In the genomic region with DNA sequence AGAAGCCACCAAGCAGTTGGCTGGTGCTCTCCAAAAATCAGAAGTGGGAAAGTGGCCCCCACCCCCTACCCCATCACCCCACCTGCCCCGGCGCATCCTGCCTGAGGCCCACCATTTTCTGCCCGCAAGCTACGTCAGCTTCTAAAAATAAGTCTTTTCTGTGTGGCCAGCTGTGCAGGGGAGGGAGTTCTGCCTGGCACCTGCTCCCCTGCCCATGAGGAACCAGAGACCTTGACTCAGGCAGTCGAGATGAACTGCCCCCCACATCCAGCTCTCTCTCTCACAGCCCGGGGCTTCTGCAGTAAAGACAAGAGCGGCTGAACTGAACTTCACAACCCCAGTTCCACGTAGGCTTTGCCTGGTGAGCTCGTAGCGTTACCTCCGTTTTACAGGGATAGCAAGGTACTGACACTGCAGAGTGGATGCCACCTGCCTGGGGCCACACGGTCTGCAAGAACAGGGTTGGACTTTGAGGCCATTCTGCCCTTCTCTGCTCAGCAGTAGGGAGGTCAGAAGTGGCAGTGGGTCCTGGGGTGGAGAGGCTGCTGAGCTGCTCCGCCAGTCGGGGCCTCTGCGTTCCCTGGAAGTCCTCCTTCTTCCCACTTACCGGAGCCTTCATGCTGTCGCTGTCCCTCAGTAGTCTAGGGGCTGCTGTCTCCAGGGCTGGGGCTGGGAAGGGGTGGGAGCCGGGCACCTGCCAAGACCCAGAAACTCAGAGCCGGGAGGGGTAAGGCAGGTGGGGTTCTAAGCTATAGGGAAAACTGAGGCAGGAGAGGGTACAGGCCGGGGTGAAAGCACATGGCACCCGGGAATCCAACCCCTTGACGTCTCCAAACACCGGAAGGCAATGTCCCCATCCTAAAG, we compare ENCODE assay signal across 7 cellular contexts. TPM values are rescaled to one million over a fixed set of nuclear protein-coding genes. Genes with fewer than 3 reads are reported as not detected.
A peak's percentile ranks its signal among the peaks of the same experiment; 100 is the strongest.
DNase-seq lines count a peak whose midpoint lies in the region; ATAC-seq and TF ChIP-seq lines count a peak whose summit lies in the region.

No MANE protein-coding gene starts in this region.

- TF ChIP-seq CTCF in colonic mucosa (IDR thresholded peaks at IDR 0.05): no peak

- peaks cover 31% of the 10 kb centered on the region for H3K4me1 ChIP-seq in colonic mucosa

- no peaks in the 10 kb centered on the region for H3K36me3 ChIP-seq in colonic mucosa

- no peaks in the 10 kb centered on the region for H3K27me3 ChIP-seq in colonic mucosa

- H3K27ac ChIP-seq in colonic mucosa: peak overlapping the region; percentile 57

- peak overlapping the region; percentile 63 to 82 for H3K9ac ChIP-seq in colonic mucosa (ENCODE audit: low read depth in 2 of 2, low read length in 2 of 2)

- DNase-seq in NCI-H774 (lab: John Stamatoyannopoulos, UW) (peak; percentile 39), colonic mucosa (peak; percentile 51), myocyte (ENCODE audit: low read depth) (peak; percentile 91), NCI-H2227 (lab: John Stamatoyannopoulos, UW; ENCODE audit: unreplicated experiment) (no peak)
- DNase-seq in activated CD4-positive, CD25-positive, alpha-beta regulatory T cell (lab: John Stamatoyannopoulos, UW): no peak

- peak overlapping the region; percentile 59 for H3K4me3 ChIP-seq in colonic mucosa

- intact Hi-C loops in colonic mucosa (cut with DNase I): loop anchor here (2.0 to 5.0 kb wide), 2 partner anchors 45 to 129 kb away; a partner anchor contains a TSS

- no peaks in the 10 kb centered on the region for H3K9me3 ChIP-seq in colonic mucosa

- ATAC-seq in GM18907 (IDR thresholded peaks at IDR 0.05; ENCODE audit: unreplicated experiment) (peak; percentile 28), HG02973 (IDR thresholded peaks at IDR 0.05; ENCODE audit: unreplicated experiment) (no peak)

RNA-seq across cellular contexts. Expression of a gene that starts 0.8 kb away (rescaled TPM):
- 10 to 100 TPM; 25.4 to 66.5 TPM for total RNA-seq in colonic mucosa
- total RNA-seq in myocyte: 114 and 195 TPM in 2 replicates
- 32.8 TPM for polyA plus RNA-seq in myocyte (2012)

RNA-seq across cellular contexts. Expression of a gene that starts 14.5 kb away (rescaled TPM):
- total RNA-seq in colonic mucosa (under 1 TPM; 0.85 to 0.89 TPM), myocyte (0.36 and 1.5 TPM in 2 replicates)
- 0.87 TPM for polyA plus RNA-seq in myocyte (2012)

RNA-seq across cellular contexts. Expression of a gene that starts 16.6 kb away (rescaled TPM):
- 100 to 1,000 TPM; 251 to 279 TPM for total RNA-seq in colonic mucosa
- 111 and 121 TPM in 2 replicates for total RNA-seq in myocyte
- 98.1 TPM for polyA plus RNA-seq in myocyte (2012)

RNA-seq across cellular contexts. Expression of a gene that starts 21.6 kb away (rescaled TPM):
- total RNA-seq in colonic mucosa (10 to 100 TPM; 25.7 to 38.9 TPM), myocyte (12.5 and 12.6 TPM in 2 replicates)
- 32.8 TPM for polyA plus RNA-seq in myocyte (2012)

RNA-seq across cellular contexts. Expression of a gene that starts 38.6 kb away (rescaled TPM):
- total RNA-seq in colonic mucosa (100 to 1,000 TPM; 159 to 166 TPM), myocyte (611 and 777 TPM in 2 replicates)
- polyA plus RNA-seq in myocyte (2012): 432 TPM

Comparison
In these comparisons a context has a peak if more than half of its experiments do, and no peak if none do; other contexts are left out.
1. DNase-seq: peak in NCI-H774 (single experiment), colonic mucosa (single experiment) and myocyte (single experiment); none in NCI-H2227 (single experiment) and activated CD4-positive, CD25-positive, alpha-beta regulatory T cell (0 of 4).